8 cellular contexts compared by ENCODE assay signal in genomic region chr19:49689133-49690072, GRCh38. TPM values are rescaled to one million over a fixed set of nuclear protein-coding genes. Genes with fewer than 3 reads are reported as not detected.
DNase-seq lines count a peak whose midpoint lies in the region; ATAC-seq and TF ChIP-seq lines count a peak whose summit lies in the region.

A gene with protein sequence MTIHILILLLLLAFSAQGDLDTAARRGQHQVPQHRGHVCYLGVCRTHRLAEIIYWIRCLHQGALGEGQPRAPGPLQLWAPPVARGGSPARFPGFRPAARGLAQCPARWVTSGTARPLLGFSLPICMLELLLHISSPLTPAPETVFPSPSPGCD (plus strand): TSS chr19:49689594. CDS start chr19:49689838, 244 bp downstream.

- H3K9me3 Mint-ChIP-seq in activated T-helper 17 cell treated with anti-CD3 and anti-CD28 coated beads, Interleukin-2, amount 50 U/mL, for 72 hours: no peaks in the 10 kb centered on the region
- H3K9me3 Mint-ChIP-seq in osteocyte (ENCODE audit: unreplicated experiment): no peaks in the 10 kb centered on the region

- peak; percentile 40 for ATAC-seq in activated T-helper 17 cell treated with anti-CD3 and anti-CD28 coated beads, Interleukin-2, amount 50 U/mL, for 72 hours (replicated peaks)

- peak within 1 kb of the TSS; percentile 83 for H3K4me3 Mint-ChIP-seq in activated T-helper 17 cell treated with anti-CD3 and anti-CD28 coated beads, Interleukin-2, amount 50 U/mL, for 72 hours
- H3K4me3 Mint-ChIP-seq in osteocyte (ENCODE audit: unreplicated experiment): peak within 1 kb of the TSS; percentile 89

- peaks cover 8% of the 10 kb centered on the region for H3K27me3 Mint-ChIP-seq in activated T-helper 17 cell treated with anti-CD3 and anti-CD28 coated beads, Interleukin-2, amount 50 U/mL, for 72 hours
- H3K27me3 Mint-ChIP-seq in osteocyte (ENCODE audit: unreplicated experiment): no peaks in the 10 kb centered on the region

- TF ChIP-seq CTCF in osteocyte (IDR thresholded peaks at IDR 0.05): peak; percentile 38

- DNase-seq in DMS79 (lab: John Stamatoyannopoulos, UW) (peak; percentile 51), NCI-H2029 treated with DMSO at 0.1 percent for 48 hours (lab: John Stamatoyannopoulos, UW) (peak; percentile 13), germinal center (ENCODE audit: low spot score) (peak; percentile 40), osteocyte (ENCODE audit: extremely low spot score, unreplicated experiment) (no peak), amniotic stem cell (lab: John Stamatoyannopoulos, UW) (no peak), H4 (ENCODE audit: low spot score) (no peak), NOMO-1 (lab: John Stamatoyannopoulos, UW; ENCODE audit: unreplicated experiment in 2 of 2) (no peak)

- peaks cover 52% of the 10 kb centered on the region for H3K36me3 Mint-ChIP-seq in activated T-helper 17 cell treated with anti-CD3 and anti-CD28 coated beads, Interleukin-2, amount 50 U/mL, for 72 hours (ENCODE audit: low read depth)
- H3K36me3 Mint-ChIP-seq in osteocyte (ENCODE audit: unreplicated experiment): peaks cover 15% of the 10 kb centered on the region

- H3K27ac Mint-ChIP-seq in activated T-helper 17 cell treated with anti-CD3 and anti-CD28 coated beads, Interleukin-2, amount 50 U/mL, for 72 hours: peak within 1 kb of the TSS; percentile 68
- H3K27ac Mint-ChIP-seq in osteocyte (ENCODE audit: unreplicated experiment): peak within 1 kb of the TSS; percentile 85

- H3K4me1 Mint-ChIP-seq in activated T-helper 17 cell treated with anti-CD3 and anti-CD28 coated beads, Interleukin-2, amount 50 U/mL, for 72 hours: peaks cover 23% of the 10 kb centered on the region
- peaks cover 30% of the 10 kb centered on the region for H3K4me1 Mint-ChIP-seq in osteocyte (ENCODE audit: unreplicated experiment)

RNA-seq across cellular contexts. Expression of the gene that starts here (rescaled TPM):
- 1 to 10 TPM; 8.5 to 8.6 TPM for total RNA-seq in activated T-helper 17 cell treated with anti-CD3 and anti-CD28 coated beads, Interleukin-2, amount 50 U/mL, for 72 hours
- 0.73 and 1.5 TPM in 2 replicates for total RNA-seq in osteocyte
- total RNA-seq in H4 (2014; rRNA removed; shearing (Covaris generic)): 0.08 and 1.4 TPM in 2 replicates

Comparison
In these comparisons a context has a peak if more than half of its experiments do, and no peak if none do; other contexts are left out.
1. DNase-seq: peak in DMS79 (single experiment), NCI-H2029 treated with DMSO at 0.1 percent for 48 hours (single experiment) and germinal center (single experiment); none in osteocyte (single experiment), amniotic stem cell (single experiment), H4 (single experiment) and NOMO-1 (0 of 2).